In genomic region chr3:61438253-61439115, GRCh38 we compare ENCODE assay signal across 29 cellular contexts.
DNase-seq lines count a peak whose midpoint lies in the region; ATAC-seq and TF ChIP-seq lines count a peak whose summit lies in the region.
"Had no signal": no experiment of that assay in that cellular context is flagged by ENCODE, and none has a peak within 500 bp of the region (broad histone marks: within the 10 kb centered on the region; RNA-seq: fewer than 3 reads in every experiment).

No MANE protein-coding gene starts in this region.

- H3K9me3 Mint-ChIP-seq in Caco-2 (ENCODE audit: unreplicated experiment) (peaks cover 15% of the 10 kb centered on the region), HFFc6 (no peaks in the 10 kb centered on the region; the same call in 1 of the 2 replicates)
- H3K9me3 Mint-ChIP-seq: activated naive CD8-positive, alpha-beta T cell treated with anti-CD3 and anti-CD28 coated beads, Interleukin-2, amount 50 U/mL, for 24 hours had no signal

- ATAC-seq in GM21717 (IDR thresholded peaks at IDR 0.05; ENCODE audit: unreplicated experiment) = no peak
- ATAC-seq: activated CD4-positive, CD25-positive, alpha-beta regulatory T cell treated with anti-CD3 and anti-CD28 coated beads, Interleukin-2, amount 50 U/mL, for 24 hours; activated naive CD8-positive, alpha-beta T cell treated with anti-CD3 and anti-CD28 coated beads, Interleukin-2, amount 50 U/mL, for 24 hours; activated T-cell treated with anti-CD3 and anti-CD28 coated beads, Interleukin-2, amount 50 U/mL, for 72 hours; lower lobe of right lung; Right ventricle myocardium inferior; stimulated activated naive CD8-positive, alpha-beta T cell treated with anti-CD3 and anti-CD28 coated beads, Interleukin-15, amount 100 ng/mL, for 72 hours; T-helper 17 cell had no signal

- H3K36me3 Mint-ChIP-seq in Caco-2 (ENCODE audit: insufficient read depth, unreplicated experiment) (no peaks in the 10 kb centered on the region), HFFc6 (ENCODE audit: low read depth) (no peaks in the 10 kb centered on the region)
- H3K36me3 Mint-ChIP-seq: CD8-positive, alpha-beta memory T cell had no signal

- H3K36me3 ChIP-seq in Caco-2 (ENCODE audit: control insufficient read depth, insufficient read depth, low read length) = no peaks in the 10 kb centered on the region
- H3K36me3 ChIP-seq: esophagus muscularis mucosa, lower lobe of right lung, spleen, thoracic aorta had no signal

- no TSS peak for BruUV-seq in Caco-2 (replicated peaks; lab: Mats Ljungman, UMichigan)

- peak overlapping the region; percentile 35 for H3K4me3 Mint-ChIP-seq in Caco-2 (ENCODE audit: unreplicated experiment)
- no peak overlapping the region for H3K4me3 Mint-ChIP-seq in HFFc6
- H3K4me3 Mint-ChIP-seq: activated naive CD8-positive, alpha-beta T cell treated with anti-CD3 and anti-CD28 coated beads, Interleukin-2, amount 50 U/mL, for 24 hours; activated T-cell treated with anti-CD3 and anti-CD28 coated beads, Interleukin-2, amount 50 U/mL, for 72 hours; B cell; CD8-positive, alpha-beta memory T cell; nephron progenitor cell; stimulated activated naive CD8-positive, alpha-beta T cell treated with anti-CD3 and anti-CD28 coated beads, Interleukin-15, amount 100 ng/mL, for 72 hours; T-helper 17 cell had no signal

- H3K27me3 Mint-ChIP-seq in Caco-2 (ENCODE audit: insufficient read depth, unreplicated experiment) = no peaks in the 10 kb centered on the region
- peaks cover 6% of the 10 kb centered on the region; the same call in 1 of the 2 replicates for H3K27me3 Mint-ChIP-seq in HFFc6 (ENCODE audit: insufficient read depth)
- H3K27me3 Mint-ChIP-seq: B cell; CD8-positive, alpha-beta memory T cell; T-helper 17 cell had no signal

- CTCF ChIA-PET in Caco-2 (lab: Charles Lee) = no interaction called here

- no peak for TF ChIP-seq CTCF in Caco-2 (IDR thresholded peaks at IDR 0.05; ENCODE audit: insufficient read depth in 1 of 2, low read depth in 1 of 2, low read length in 1 of 2, severe bottlenecking in 1 of 2, unreplicated experiment in 1 of 2)
- TF ChIP-seq CTCF in HFFc6 (IDR thresholded peaks at IDR 0.05) = no peak

- H3K4me1 Mint-ChIP-seq in Caco-2 (ENCODE audit: low read depth, unreplicated experiment) (peaks cover 24% of the 10 kb centered on the region), HFFc6 (ENCODE audit: low read depth) (no peaks in the 10 kb centered on the region)
- H3K4me1 Mint-ChIP-seq: activated naive CD8-positive, alpha-beta T cell treated with anti-CD3 and anti-CD28 coated beads, Interleukin-2, amount 50 U/mL, for 24 hours; B cell; CD8-positive, alpha-beta memory T cell; stimulated activated naive CD8-positive, alpha-beta T cell treated with anti-CD3 and anti-CD28 coated beads, Interleukin-15, amount 100 ng/mL, for 72 hours; T-helper 17 cell had no signal

- no peak overlapping the region for H3K4me3 ChIP-seq in Caco-2 (ENCODE audit: low read depth, low read length)
- H3K4me3 ChIP-seq: esophagus muscularis mucosa, lower lobe of right lung, spleen, thoracic aorta had no signal

- H3K9me3 ChIP-seq in Caco-2 = no peaks in the 10 kb centered on the region; the same call in 1 of the 2 replicates
- H3K9me3 ChIP-seq: esophagus muscularis mucosa, lower lobe of right lung, thoracic aorta had no signal

- intact Hi-C loops in Caco-2 (cut with micrococcal nuclease; ENCODE audit: unreplicated experiment) = no loop called here

- H3K4me1 ChIP-seq in Caco-2 = peaks cover 35% of the 10 kb centered on the region
- H3K4me1 ChIP-seq: esophagus muscularis mucosa, lower lobe of right lung had no signal

- DNase-seq in Caco-2 (peak in 1 of 2 experiments; percentile 6), NCI-H69 (lab: John Stamatoyannopoulos, UW) (peak; percentile 65), kidney tubule cell (ENCODE audit: low spot score) (peak; percentile 32), pons (ENCODE audit: low spot score) (peak; percentile 12), HFFc6 (no peak), amniotic stem cell (lab: John Stamatoyannopoulos, UW) (no peak)
- DNase-seq: activated CD4-positive, alpha-beta T cell treated with anti-CD3 and anti-CD28 coated beads, Interleukin-2, amount 50 U/mL, for 4 hours; activated naive CD8-positive, alpha-beta T cell treated with anti-CD3 and anti-CD28 coated beads, Interleukin-2, amount 50 U/mL, for 24 hours; activated T-cell treated with anti-CD3 and anti-CD28 coated beads, Interleukin-2, amount 50 U/mL, for 72 hours; CD8-positive, alpha-beta memory T cell; dermis blood vessel endothelial cell; DMS153; foreskin fibroblast; head of caudate nucleus; islet precursor cell; lower lobe of right lung; NCI-H2107; nephron progenitor cell; right cardiac atrium; spleen; stimulated activated CD8-positive, alpha-beta memory T cell treated with anti-CD3 and anti-CD28 coated beads, Interleukin-4, amount 100 ng/mL, for 48 hours; stimulated activated naive CD8-positive, alpha-beta T cell treated with anti-CD3 and anti-CD28 coated beads, Interleukin-15, amount 100 ng/mL, for 72 hours; T-helper 17 cell had no signal

- H3K27me3 ChIP-seq in Caco-2 (replicated peaks; ENCODE audit: control insufficient read depth, insufficient read depth, low read length) = no peaks in the 10 kb centered on the region
- H3K27me3 ChIP-seq: esophagus muscularis mucosa, spleen had no signal

- H3K27ac Mint-ChIP-seq in Caco-2 (ENCODE audit: unreplicated experiment) (peak overlapping the region; percentile 72), HFFc6 (no peak overlapping the region)
- H3K27ac Mint-ChIP-seq: activated naive CD8-positive, alpha-beta T cell treated with anti-CD3 and anti-CD28 coated beads, Interleukin-2, amount 50 U/mL, for 24 hours; activated T-cell treated with anti-CD3 and anti-CD28 coated beads, Interleukin-2, amount 50 U/mL, for 72 hours; B cell; CD8-positive, alpha-beta memory T cell; nephron progenitor cell; stimulated activated naive CD8-positive, alpha-beta T cell treated with anti-CD3 and anti-CD28 coated beads, Interleukin-15, amount 100 ng/mL, for 72 hours; T-helper 17 cell had no signal

- POLR2A ChIA-PET in Caco-2 (lab: Charles Lee) = no interaction called here

Comparison
In these comparisons a context has a peak if more than half of its experiments do, and no peak if none do; other contexts are left out.
1. DNase-seq: peak in NCI-H69 (single experiment), kidney tubule cell (single experiment) and pons (single experiment); none in HFFc6 (single experiment) and amniotic stem cell (single experiment).